8 cellular contexts compared by ENCODE assay signal in genomic region chr17:81917565-81918332, GRCh38. TPM values are rescaled to one million over a fixed set of nuclear protein-coding genes. Genes with fewer than 3 reads are reported as not detected.
DNase-seq lines count a peak whose midpoint lies in the region; ATAC-seq and TF ChIP-seq lines count a peak whose summit lies in the region.

SIRT7 (minus strand) TSS chr17:81918176; CDS start chr17:81918131, 45 bp downstream.

- peaks cover 17% of the 10 kb centered on the region for H3K4me1 Mint-ChIP-seq in glutamatergic neuron (ENCODE audit: low read depth, unreplicated experiment)

- H3K36me3 ChIP-seq in DND-41 (ENCODE audit: insufficient read depth, low read length): peaks cover 75% of the 10 kb centered on the region
- H3K36me3 ChIP-seq in HAP-1 (replicated peaks): peaks cover 57% of the 10 kb centered on the region
- H3K36me3 ChIP-seq in ovary: no peaks in the 10 kb centered on the region
- peaks cover 51% of the 10 kb centered on the region for H3K36me3 ChIP-seq in thymus (ENCODE audit: control insufficient read depth, insufficient read depth)

- peaks cover 63% of the 10 kb centered on the region for H3K79me2 ChIP-seq in DND-41 (ENCODE audit: insufficient read depth, low read length)

- H3K27ac Mint-ChIP-seq in activated naive CD4-positive, alpha-beta T cell treated with anti-CD3 and anti-CD28 coated beads, Interleukin-2, amount 50 U/mL, for 72 hours: peak within 1 kb of the TSS; percentile 88 to 93
- peak within 1 kb of the TSS; percentile 48 for H3K27ac Mint-ChIP-seq in glutamatergic neuron (ENCODE audit: unreplicated experiment)

- peak within 1 kb of the TSS; percentile 73 to 92 for H3K4me3 ChIP-seq in DND-41 (ENCODE audit: low read depth in 1 of 2, low read length in 2 of 2)
- H3K4me3 ChIP-seq in HAP-1: peak within 1 kb of the TSS; percentile 54
- peak within 1 kb of the TSS; percentile 67 for H3K4me3 ChIP-seq in ovary
- peak within 1 kb of the TSS; percentile 89 for H3K4me3 ChIP-seq in thymus (ENCODE audit: low read length)

- peaks cover 4% of the 10 kb centered on the region for H3K27me3 Mint-ChIP-seq in glutamatergic neuron (ENCODE audit: unreplicated experiment)

- TF ChIP-seq CTCF in DND-41 (IDR thresholded peaks at IDR 0.05; ENCODE audit: borderline replicate concordance, extremely low read depth, low read length, poor library complexity, severe bottlenecking): no peak
- TF ChIP-seq CTCF in glutamatergic neuron (IDR thresholded peaks at IDR 0.05; ENCODE audit: partially characterized antibody, unreplicated experiment): no peak
- no peak for TF ChIP-seq CTCF in ovary (IDR thresholded peaks at IDR 0.05)

- peaks cover 0 to 8% of the 10 kb centered on the region in 2 donors for H3K36me3 Mint-ChIP-seq in activated naive CD4-positive, alpha-beta T cell treated with anti-CD3 and anti-CD28 coated beads, Interleukin-2, amount 50 U/mL, for 72 hours
- H3K36me3 Mint-ChIP-seq in glutamatergic neuron (ENCODE audit: unreplicated experiment): peaks cover 5% of the 10 kb centered on the region

- in situ Hi-C loops in HAP-1 (cut with MboI; ENCODE audit: low sequenced_read_pairs): no loop called here

- H3K9me3 Mint-ChIP-seq in activated naive CD4-positive, alpha-beta T cell treated with anti-CD3 and anti-CD28 coated beads, Interleukin-2, amount 50 U/mL, for 72 hours: no peaks in the 10 kb centered on the region
- peaks cover 5% of the 10 kb centered on the region for H3K9me3 Mint-ChIP-seq in glutamatergic neuron (ENCODE audit: unreplicated experiment)

- no peak for TF ChIP-seq EP300 in ovary (IDR thresholded peaks at IDR 0.05)

- peak; percentile 88 for ATAC-seq in DND-41 (ENCODE audit: insufficient read depth, low read depth)
- ATAC-seq in activated naive CD4-positive, alpha-beta T cell treated with anti-CD3 and anti-CD28 coated beads, Interleukin-2, amount 50 U/mL, for 72 hours: peak; percentile 88 to 90

- H3K9ac ChIP-seq in DND-41 (ENCODE audit: low read depth, low read length): peak within 1 kb of the TSS; percentile 91

- H3K27me3 ChIP-seq in DND-41 (ENCODE audit: insufficient read depth, low read length, poor library complexity) (no peaks in the 10 kb centered on the region), HAP-1 (ENCODE audit: low read depth) (no peaks in the 10 kb centered on the region), ovary (no peaks in the 10 kb centered on the region), thymus (ENCODE audit: control insufficient read depth, insufficient read depth) (no peaks in the 10 kb centered on the region)

- H3K4me1 ChIP-seq in DND-41 (ENCODE audit: insufficient read depth, low read length) (peaks cover 30% of the 10 kb centered on the region), HAP-1 (peaks cover 7% of the 10 kb centered on the region), ovary (ENCODE audit: insufficient read depth) (peaks cover 11% of the 10 kb centered on the region), thymus (ENCODE audit: control insufficient read depth, insufficient read depth, low read length) (peaks cover 12% of the 10 kb centered on the region)

- peak within 1 kb of the TSS; percentile 87 for H3K4me3 Mint-ChIP-seq in glutamatergic neuron (ENCODE audit: unreplicated experiment)

- H3K27ac ChIP-seq in DND-41 (ENCODE audit: low read length): peak within 1 kb of the TSS; percentile 67
- peak within 1 kb of the TSS in 1 of 2 donors; percentile 55 for H3K27ac ChIP-seq in ovary
- peak within 1 kb of the TSS; percentile 75 for H3K27ac ChIP-seq in thymus (ENCODE audit: low read depth)

- H3K4me2 ChIP-seq in DND-41 (ENCODE audit: insufficient read depth, low read length): peak within 1 kb of the TSS; percentile 90

- H2AFZ ChIP-seq in DND-41 (ENCODE audit: low read depth, low read length): peak within 1 kb of the TSS; percentile 81

- intact Hi-C loops in ovary (cut with DNase I): no loop called here

- WGBS in ovary, 3 donors: 0 to 1% (median 1%) methylated on average over 78 to 94 of the region's 94 CpGs
- under 1% methylated on average over 94 of the region's 94 CpGs for WGBS in thymus

- no peak for TF ChIP-seq POLR2A in ovary (IDR thresholded peaks at IDR 0.05)

- H4K20me1 ChIP-seq in DND-41 (ENCODE audit: insufficient read depth, low read length): peaks cover 67% of the 10 kb centered on the region

- DNase-seq in DND-41: peak; percentile 85
- peak; percentile 77 to 84 for DNase-seq in HAP-1 (ENCODE audit: low spot score in 2 of 2)
- peak; percentile 90 for DNase-seq in NAMALWA (ENCODE audit: low spot score)
- peak; percentile 75 for DNase-seq in SKM-1 treated with dmso at 0.1 percent for 144 hours (lab: John Stamatoyannopoulos, UW; ENCODE audit: unreplicated experiment)
- peak; percentile 79 to 84 for DNase-seq in activated naive CD4-positive, alpha-beta T cell treated with anti-CD3 and anti-CD28 coated beads, Interleukin-2, amount 50 U/mL, for 72 hours (ENCODE audit: low spot score in 2 of 2)
- DNase-seq in glutamatergic neuron: peak; percentile 84
- peak; percentile 71 to 85 (median 82) for DNase-seq in ovary

- no peaks in the 10 kb centered on the region for H3K9me3 ChIP-seq in DND-41 (ENCODE audit: insufficient read depth, low read length, severe bottlenecking)
- no peaks in the 10 kb centered on the region for H3K9me3 ChIP-seq in HAP-1
- no peaks in the 10 kb centered on the region for H3K9me3 ChIP-seq in ovary
- no peaks in the 10 kb centered on the region for H3K9me3 ChIP-seq in thymus (ENCODE audit: control insufficient read depth)

RNA-seq across cellular contexts. Expression of gene SIRT7, which starts in this region (rescaled TPM):
- total RNA-seq in activated naive CD4-positive, alpha-beta T cell treated with anti-CD3 and anti-CD28 coated beads, Interleukin-2, amount 50 U/mL, for 72 hours: 10 to 100 TPM; 35.7 to 43.7 TPM
- total RNA-seq in glutamatergic neuron (ENCODE audit: unreplicated experiment) (38.7 TPM), ovary (10 to 100 TPM; 12.6 to 17.7 (median 15.5) TPM)
- polyA plus RNA-seq in ovary (10 to 100 TPM in 1 of 2 donors, 1 to 10 TPM in 1; 3.4 to 15.2 TPM), thymus (47.7 TPM)
